1 cellular context compared by ENCODE assay signal in the genomic region with DNA sequence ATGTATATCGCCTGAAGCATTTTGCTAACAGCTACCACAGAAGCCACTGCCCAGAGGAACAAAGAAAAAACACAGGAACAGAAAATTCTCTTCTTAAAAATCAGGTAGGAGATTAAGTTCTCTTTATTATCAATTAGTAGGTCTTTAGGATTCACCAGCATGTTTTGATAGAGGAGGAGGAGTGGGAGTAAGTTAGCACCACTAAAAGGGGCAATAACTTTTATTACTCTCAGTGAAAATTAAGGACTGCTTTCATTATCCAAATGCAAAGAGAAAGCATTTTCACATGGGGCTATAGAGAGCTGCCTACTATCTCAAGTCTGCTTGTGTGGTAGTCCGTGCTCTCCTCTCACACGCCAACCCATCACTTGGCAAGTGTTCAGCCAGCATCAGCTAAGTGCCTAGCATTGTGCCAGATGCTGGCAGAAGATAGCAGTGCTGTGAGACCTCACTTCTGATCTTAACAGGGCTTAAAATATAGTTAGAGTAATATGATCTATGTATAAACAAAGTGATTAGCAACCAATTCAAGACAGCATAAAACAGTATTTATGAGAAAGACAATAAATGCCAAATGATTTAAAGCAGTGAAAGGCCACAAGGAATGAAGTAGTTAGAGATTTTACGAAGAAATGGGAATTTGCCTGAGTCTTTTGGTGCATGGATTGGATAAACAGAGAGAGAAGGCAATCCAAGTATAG.
TF ChIP-seq lines count a peak whose summit lies in the region.

No MANE protein-coding gene starts in this region.

TF ChIP-seq in HEK293, 187 proteins besides CTCF, POLR2A, EP300 and RAD21 (continued from another document):
- TF ChIP-seq, protein P1, sequence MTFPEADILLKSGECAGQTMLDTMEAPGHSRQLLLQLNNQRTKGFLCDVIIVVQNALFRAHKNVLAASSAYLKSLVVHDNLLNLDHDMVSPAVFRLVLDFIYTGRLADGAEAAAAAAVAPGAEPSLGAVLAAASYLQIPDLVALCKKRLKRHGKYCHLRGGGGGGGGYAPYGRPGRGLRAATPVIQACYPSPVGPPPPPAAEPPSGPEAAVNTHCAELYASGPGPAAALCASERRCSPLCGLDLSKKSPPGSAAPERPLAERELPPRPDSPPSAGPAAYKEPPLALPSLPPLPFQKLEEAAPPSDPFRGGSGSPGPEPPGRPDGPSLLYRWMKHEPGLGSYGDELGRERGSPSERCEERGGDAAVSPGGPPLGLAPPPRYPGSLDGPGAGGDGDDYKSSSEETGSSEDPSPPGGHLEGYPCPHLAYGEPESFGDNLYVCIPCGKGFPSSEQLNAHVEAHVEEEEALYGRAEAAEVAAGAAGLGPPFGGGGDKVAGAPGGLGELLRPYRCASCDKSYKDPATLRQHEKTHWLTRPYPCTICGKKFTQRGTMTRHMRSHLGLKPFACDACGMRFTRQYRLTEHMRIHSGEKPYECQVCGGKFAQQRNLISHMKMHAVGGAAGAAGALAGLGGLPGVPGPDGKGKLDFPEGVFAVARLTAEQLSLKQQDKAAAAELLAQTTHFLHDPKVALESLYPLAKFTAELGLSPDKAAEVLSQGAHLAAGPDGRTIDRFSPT (tag by site-specific recombination; IDR thresholded peaks at IDR 0.05): 0 out of 2 replicates have a peak, but pooled peaks have one; percentile 48
- TF ChIP-seq HOXC10 (CRISPR knock-in tag; IDR thresholded peaks at IDR 0.05): no peak
- TF ChIP-seq ZNF629 (tag by site-specific recombination; IDR thresholded peaks at IDR 0.05): no peak
- TF ChIP-seq ZFP37 (tag by site-specific recombination; IDR thresholded peaks at IDR 0.05): no peak
- peak; percentile 77; the same call in 1 of the 2 replicates for TF ChIP-seq BCL11B (tag by site-specific recombination; IDR thresholded peaks at IDR 0.05; ENCODE audit: low read depth)
- TF ChIP-seq KLF9 (tag by site-specific recombination; IDR thresholded peaks at IDR 0.05; ENCODE audit: low read depth): no peak
- TF ChIP-seq ZNF350 (tag by site-specific recombination; IDR thresholded peaks at IDR 0.05): no peak
- TF ChIP-seq HOXA7 (CRISPR knock-in tag; IDR thresholded peaks at IDR 0.05; ENCODE audit: borderline replicate concordance): no peak
- TF ChIP-seq, protein P2, sequence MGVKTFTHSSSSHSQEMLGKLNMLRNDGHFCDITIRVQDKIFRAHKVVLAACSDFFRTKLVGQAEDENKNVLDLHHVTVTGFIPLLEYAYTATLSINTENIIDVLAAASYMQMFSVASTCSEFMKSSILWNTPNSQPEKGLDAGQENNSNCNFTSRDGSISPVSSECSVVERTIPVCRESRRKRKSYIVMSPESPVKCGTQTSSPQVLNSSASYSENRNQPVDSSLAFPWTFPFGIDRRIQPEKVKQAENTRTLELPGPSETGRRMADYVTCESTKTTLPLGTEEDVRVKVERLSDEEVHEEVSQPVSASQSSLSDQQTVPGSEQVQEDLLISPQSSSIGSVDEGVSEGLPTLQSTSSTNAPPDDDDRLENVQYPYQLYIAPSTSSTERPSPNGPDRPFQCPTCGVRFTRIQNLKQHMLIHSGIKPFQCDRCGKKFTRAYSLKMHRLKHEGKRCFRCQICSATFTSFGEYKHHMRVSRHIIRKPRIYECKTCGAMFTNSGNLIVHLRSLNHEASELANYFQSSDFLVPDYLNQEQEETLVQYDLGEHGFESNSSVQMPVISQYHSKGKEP (tag by site-specific recombination; IDR thresholded peaks at IDR 0.05): peak; percentile 73; the same call in 1 of the 2 replicates
- TF ChIP-seq, protein P3, sequence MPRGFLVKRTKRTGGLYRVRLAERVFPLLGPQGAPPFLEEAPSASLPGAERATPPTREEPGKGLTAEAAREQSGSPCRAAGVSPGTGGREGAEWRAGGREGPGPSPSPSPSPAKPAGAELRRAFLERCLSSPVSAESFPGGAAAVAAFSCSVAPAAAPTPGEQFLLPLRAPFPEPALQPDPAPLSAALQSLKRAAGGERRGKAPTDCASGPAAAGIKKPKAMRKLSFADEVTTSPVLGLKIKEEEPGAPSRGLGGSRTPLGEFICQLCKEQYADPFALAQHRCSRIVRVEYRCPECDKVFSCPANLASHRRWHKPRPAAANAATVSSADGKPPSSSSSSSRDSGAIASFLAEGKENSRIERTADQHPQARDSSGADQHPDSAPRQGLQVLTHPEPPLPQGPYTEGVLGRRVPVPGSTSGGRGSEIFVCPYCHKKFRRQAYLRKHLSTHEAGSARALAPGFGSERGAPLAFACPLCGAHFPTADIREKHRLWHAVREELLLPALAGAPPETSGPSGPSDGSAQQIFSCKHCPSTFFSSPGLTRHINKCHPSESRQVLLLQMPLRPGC (tag by site-specific recombination; IDR thresholded peaks at IDR 0.05): 0 out of 2 replicates have a peak, but pooled peaks have one; percentile 17
- no peak for TF ChIP-seq ZNF10 (tag by site-specific recombination; IDR thresholded peaks at IDR 0.05)
- TF ChIP-seq OSR2 (tag by site-specific recombination; IDR thresholded peaks at IDR 0.05): peak; percentile 79
- TF ChIP-seq GLI2 (tag by site-specific recombination; IDR thresholded peaks at IDR 0.05; ENCODE audit: borderline replicate concordance, low read depth): 0 out of 2 replicates have a peak, but pooled peaks have one; percentile 38
- TF ChIP-seq ZFHX2 (tag by site-specific recombination; conservative IDR thresholded peaks at IDR 0.05): peak; percentile 71
- TF ChIP-seq, protein P4, sequence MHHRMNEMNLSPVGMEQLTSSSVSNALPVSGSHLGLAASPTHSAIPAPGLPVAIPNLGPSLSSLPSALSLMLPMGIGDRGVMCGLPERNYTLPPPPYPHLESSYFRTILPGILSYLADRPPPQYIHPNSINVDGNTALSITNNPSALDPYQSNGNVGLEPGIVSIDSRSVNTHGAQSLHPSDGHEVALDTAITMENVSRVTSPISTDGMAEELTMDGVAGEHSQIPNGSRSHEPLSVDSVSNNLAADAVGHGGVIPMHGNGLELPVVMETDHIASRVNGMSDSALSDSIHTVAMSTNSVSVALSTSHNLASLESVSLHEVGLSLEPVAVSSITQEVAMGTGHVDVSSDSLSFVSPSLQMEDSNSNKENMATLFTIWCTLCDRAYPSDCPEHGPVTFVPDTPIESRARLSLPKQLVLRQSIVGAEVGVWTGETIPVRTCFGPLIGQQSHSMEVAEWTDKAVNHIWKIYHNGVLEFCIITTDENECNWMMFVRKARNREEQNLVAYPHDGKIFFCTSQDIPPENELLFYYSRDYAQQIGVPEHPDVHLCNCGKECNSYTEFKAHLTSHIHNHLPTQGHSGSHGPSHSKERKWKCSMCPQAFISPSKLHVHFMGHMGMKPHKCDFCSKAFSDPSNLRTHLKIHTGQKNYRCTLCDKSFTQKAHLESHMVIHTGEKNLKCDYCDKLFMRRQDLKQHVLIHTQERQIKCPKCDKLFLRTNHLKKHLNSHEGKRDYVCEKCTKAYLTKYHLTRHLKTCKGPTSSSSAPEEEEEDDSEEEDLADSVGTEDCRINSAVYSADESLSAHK (tag by site-specific recombination; IDR thresholded peaks at IDR 0.05): peak; percentile 61
- TF ChIP-seq, protein P5, sequence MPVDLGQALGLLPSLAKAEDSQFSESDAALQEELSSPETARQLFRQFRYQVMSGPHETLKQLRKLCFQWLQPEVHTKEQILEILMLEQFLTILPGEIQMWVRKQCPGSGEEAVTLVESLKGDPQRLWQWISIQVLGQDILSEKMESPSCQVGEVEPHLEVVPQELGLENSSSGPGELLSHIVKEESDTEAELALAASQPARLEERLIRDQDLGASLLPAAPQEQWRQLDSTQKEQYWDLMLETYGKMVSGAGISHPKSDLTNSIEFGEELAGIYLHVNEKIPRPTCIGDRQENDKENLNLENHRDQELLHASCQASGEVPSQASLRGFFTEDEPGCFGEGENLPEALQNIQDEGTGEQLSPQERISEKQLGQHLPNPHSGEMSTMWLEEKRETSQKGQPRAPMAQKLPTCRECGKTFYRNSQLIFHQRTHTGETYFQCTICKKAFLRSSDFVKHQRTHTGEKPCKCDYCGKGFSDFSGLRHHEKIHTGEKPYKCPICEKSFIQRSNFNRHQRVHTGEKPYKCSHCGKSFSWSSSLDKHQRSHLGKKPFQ (tag by site-specific recombination; IDR thresholded peaks at IDR 0.05): peak; percentile 67; the same call in 1 of the 2 replicates
- peak; percentile 96 for TF ChIP-seq FEZF1 (tag by site-specific recombination; IDR thresholded peaks at IDR 0.05)
- TF ChIP-seq, protein P6, sequence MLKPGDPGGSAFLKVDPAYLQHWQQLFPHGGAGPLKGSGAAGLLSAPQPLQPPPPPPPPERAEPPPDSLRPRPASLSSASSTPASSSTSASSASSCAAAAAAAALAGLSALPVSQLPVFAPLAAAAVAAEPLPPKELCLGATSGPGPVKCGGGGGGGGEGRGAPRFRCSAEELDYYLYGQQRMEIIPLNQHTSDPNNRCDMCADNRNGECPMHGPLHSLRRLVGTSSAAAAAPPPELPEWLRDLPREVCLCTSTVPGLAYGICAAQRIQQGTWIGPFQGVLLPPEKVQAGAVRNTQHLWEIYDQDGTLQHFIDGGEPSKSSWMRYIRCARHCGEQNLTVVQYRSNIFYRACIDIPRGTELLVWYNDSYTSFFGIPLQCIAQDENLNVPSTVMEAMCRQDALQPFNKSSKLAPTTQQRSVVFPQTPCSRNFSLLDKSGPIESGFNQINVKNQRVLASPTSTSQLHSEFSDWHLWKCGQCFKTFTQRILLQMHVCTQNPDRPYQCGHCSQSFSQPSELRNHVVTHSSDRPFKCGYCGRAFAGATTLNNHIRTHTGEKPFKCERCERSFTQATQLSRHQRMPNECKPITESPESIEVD (tag by site-specific recombination; IDR thresholded peaks at IDR 0.05): peak; percentile 91
- 0 out of 2 replicates have a peak, but pooled peaks have one; percentile 56 for TF ChIP-seq BCL11A (tag by site-specific recombination; IDR thresholded peaks at IDR 0.05; ENCODE audit: low read depth)
- TF ChIP-seq ZBTB8A (tag by site-specific recombination; IDR thresholded peaks at IDR 0.05): peak; percentile 42; the same call in 1 of the 2 replicates
- TF ChIP-seq GLIS1 (tag by site-specific recombination; IDR thresholded peaks at IDR 0.05): peak; percentile 19; the same call in 1 of the 2 replicates
- TF ChIP-seq TCF7L2 (IDR thresholded peaks at IDR 0.05; ENCODE audit: borderline replicate concordance, low read depth, low read length): no peak
- peak; percentile 88 for TF ChIP-seq WT1 (tag by site-specific recombination; IDR thresholded peaks at IDR 0.05)
- TF ChIP-seq ZNF16 (tag by site-specific recombination; IDR thresholded peaks at IDR 0.05; ENCODE audit: low read depth): no peak
- TF ChIP-seq OVOL3 (tag by site-specific recombination; IDR thresholded peaks at IDR 0.05): 0 out of 2 replicates have a peak, but pooled peaks have one; percentile 75
- no peak for TF ChIP-seq ZNF248 (tag by site-specific recombination; IDR thresholded peaks at IDR 0.05)
TF ChIP-seq in HEK293: peak in this region for 23.
